In genomic region chr5:54905942-54906537, GRCh38 we compare ENCODE assay signal across 9 cellular contexts.
DNase-seq lines count a peak whose midpoint lies in the region; ATAC-seq and TF ChIP-seq lines count a peak whose summit lies in the region.
"Had no signal": no experiment of that assay in that cellular context is flagged by ENCODE, and none has a peak within 500 bp of the region (broad histone marks: within the 10 kb centered on the region; RNA-seq: fewer than 3 reads in every experiment).

No MANE protein-coding gene starts in this region.

- H3K9ac ChIP-seq in PC-3 (ENCODE audit: low read length) (no peak overlapping the region), parathyroid adenoma (no peak overlapping the region)

- H3K4me2 ChIP-seq in PC-3 (ENCODE audit: low read length) = no peak overlapping the region
- H3K4me2 ChIP-seq in parathyroid adenoma (ENCODE audit: low read length) = no peak overlapping the region

- H4K20me1 ChIP-seq in PC-3 (ENCODE audit: low read length) = no peaks in the 10 kb centered on the region

- CTCF ChIA-PET in PC-3 (lab: Charles Lee) = interaction anchor here (0.7 to 1.7 kb wide), 2 partner anchors 254 to 281 kb away, joined by 4 to 19 read pairs; partner anchors contain the start of gene GPX8

- H3K27me3 Mint-ChIP-seq in activated T-cell treated with anti-CD3 and anti-CD28 coated beads, Interleukin-2, amount 50 U/mL, for 72 hours (ENCODE audit: low read depth) = peaks cover 83% of the 10 kb centered on the region

- intact Hi-C loops in PC-3 (cut with micrococcal nuclease) = loop anchor here (1.0 kb wide), 3 partner anchors 38 to 253 kb away; no protein-coding TSS in a partner anchor
- intact Hi-C loops in aorta (cut with DNase I) = loop anchor here (1.0 to 5.0 kb wide), 3 partner anchors 237 to 241 kb away; no protein-coding TSS in a partner anchor

- no peaks in the 10 kb centered on the region for H3K27me3 ChIP-seq in PC-3 (ENCODE audit: low read length)
- H3K27me3 ChIP-seq in parathyroid adenoma (ENCODE audit: control insufficient read depth, insufficient read depth, low read length) = no peaks in the 10 kb centered on the region
- H3K27me3 ChIP-seq in aorta (ENCODE audit: control insufficient read depth in 1 of 2, insufficient read depth in 2 of 2, low read length in 1 of 2) = no peaks in the 10 kb centered on the region

- H3K9me3 Mint-ChIP-seq in activated T-cell treated with anti-CD3 and anti-CD28 coated beads, Interleukin-2, amount 50 U/mL, for 72 hours = no peaks in the 10 kb centered on the region

- H3K4me1 ChIP-seq in PC-3 (ENCODE audit: insufficient read depth, low read length) = no peaks in the 10 kb centered on the region
- H3K4me1 ChIP-seq in parathyroid adenoma = no peaks in the 10 kb centered on the region
- no peaks in the 10 kb centered on the region for H3K4me1 ChIP-seq in aorta (ENCODE audit: control insufficient read depth in 1 of 2, insufficient read depth in 2 of 2, low read length in 2 of 2)

- no peak overlapping the region for H2AFZ ChIP-seq in PC-3 (ENCODE audit: low read length)
- no peak overlapping the region for H2AFZ ChIP-seq in parathyroid adenoma

- peak; percentile 43; the same call in 1 of the 2 replicates for ATAC-seq in PC-3
- no peak for ATAC-seq in activated T-cell treated with anti-CD3 and anti-CD28 coated beads, Interleukin-2, amount 50 U/mL, for 72 hours (replicated peaks in 1 of 2)
- ATAC-seq in aorta (ENCODE audit: low FRiP score) = peak; percentile 80
- no peak for ATAC-seq in HG03025 (IDR thresholded peaks at IDR 0.05; ENCODE audit: low FRiP score, unreplicated experiment)

- no peaks in the 10 kb centered on the region for H3K9me2 ChIP-seq in PC-3 (replicated peaks; ENCODE audit: low read length)

- H3K4me1 Mint-ChIP-seq in activated T-cell treated with anti-CD3 and anti-CD28 coated beads, Interleukin-2, amount 50 U/mL, for 72 hours (ENCODE audit: low read depth) = peaks cover 27% of the 10 kb centered on the region

- no peak overlapping the region for H3K4me3 Mint-ChIP-seq in activated T-cell treated with anti-CD3 and anti-CD28 coated beads, Interleukin-2, amount 50 U/mL, for 72 hours

- WGBS in aorta, 2 donors = 0 to 1% methylated on average over 3 of the region's 3 CpGs

- peak; percentile 39; the same call in 1 of the 2 replicates for TF ChIP-seq CTCF in GM12875 (IDR thresholded peaks at IDR 0.05; ENCODE audit: borderline replicate concordance, insufficient read depth, low read depth, low read length)
- TF ChIP-seq CTCF in PC-3 (conservative IDR thresholded peaks at IDR 0.05; ENCODE audit: low read depth, low read length) = peak; percentile 74
- TF ChIP-seq CTCF in parathyroid adenoma (IDR thresholded peaks at IDR 0.05) = peak; percentile 57

- H3K4me3 ChIP-seq in GM12875 (ENCODE audit: low read depth, low read length) (no peak overlapping the region), PC-3 (ENCODE audit: low read length) (no peak overlapping the region), parathyroid adenoma (ENCODE audit: low read depth, low read length) (no peak overlapping the region), aorta (ENCODE audit: low read length in 2 of 2) (no peak overlapping the region)

- H3K27ac ChIP-seq in PC-3 (ENCODE audit: low read length) (no peak overlapping the region), parathyroid adenoma (no peak overlapping the region), aorta (ENCODE audit: low read depth in 1 of 2, low read length in 2 of 2) (no peak overlapping the region)
- H3K27ac ChIP-seq: HL-60 had no signal

- no peaks in the 10 kb centered on the region for H3K36me3 Mint-ChIP-seq in activated T-cell treated with anti-CD3 and anti-CD28 coated beads, Interleukin-2, amount 50 U/mL, for 72 hours (ENCODE audit: insufficient read depth in 2 of 2)

- DNase-seq in AG08395 (ENCODE audit: low spot score) (peak; percentile 71), PC-3 (peak; percentile 66), fibroblast of the conjunctiva (ENCODE audit: low read depth) (peak; percentile 68), aorta (peak; percentile 79 to 89)
- DNase-seq in activated T-cell treated with anti-CD3 and anti-CD28 coated beads, Interleukin-2, amount 50 U/mL, for 72 hours = peak; percentile 67 to 68

- POLR2A ChIA-PET in PC-3 (lab: Charles Lee; ENCODE audit: unreplicated experiment) = no interaction called here

- H3K79me2 ChIP-seq in PC-3 (ENCODE audit: low read length) = no peaks in the 10 kb centered on the region
- H3K79me2 ChIP-seq in parathyroid adenoma = no peaks in the 10 kb centered on the region

- BruUV-seq in PC-3 (replicated peaks; lab: Mats Ljungman, UMichigan) = no TSS peak

- H3K36me3 ChIP-seq in PC-3 (ENCODE audit: low read depth, low read length) (no peaks in the 10 kb centered on the region), parathyroid adenoma (ENCODE audit: control insufficient read depth, insufficient read depth, low read length) (no peaks in the 10 kb centered on the region), aorta (ENCODE audit: control insufficient read depth in 1 of 2, insufficient read depth in 2 of 2, low read length in 1 of 2) (no peaks in the 10 kb centered on the region)

- H3K9me3 ChIP-seq in PC-3 (ENCODE audit: low read length) (no peaks in the 10 kb centered on the region), parathyroid adenoma (ENCODE audit: control insufficient read depth, low read length) (no peaks in the 10 kb centered on the region), aorta (ENCODE audit: control insufficient read depth, low read length) (no peaks in the 10 kb centered on the region)

- no peak overlapping the region for H3K27ac Mint-ChIP-seq in activated T-cell treated with anti-CD3 and anti-CD28 coated beads, Interleukin-2, amount 50 U/mL, for 72 hours

- H3F3A ChIP-seq in PC-3 (ENCODE audit: low read length, unreplicated experiment) = no peaks in the 10 kb centered on the region

Comparison
In these comparisons a context has a peak if more than half of its experiments do, and no peak if none do; other contexts are left out.
1. ATAC-seq: peak in PC-3 (single experiment) and aorta (single experiment); none in activated T-cell treated with anti-CD3 and anti-CD28 coated beads, Interleukin-2, amount 50 U/mL, for 72 hours (0 of 2) and HG03025 (single experiment).
2. Peak in every context shown above with its lines, with median percentiles within 50 percentile points of each other: DNase-seq and CTCF ChIP-seq.